In the genomic region with DNA sequence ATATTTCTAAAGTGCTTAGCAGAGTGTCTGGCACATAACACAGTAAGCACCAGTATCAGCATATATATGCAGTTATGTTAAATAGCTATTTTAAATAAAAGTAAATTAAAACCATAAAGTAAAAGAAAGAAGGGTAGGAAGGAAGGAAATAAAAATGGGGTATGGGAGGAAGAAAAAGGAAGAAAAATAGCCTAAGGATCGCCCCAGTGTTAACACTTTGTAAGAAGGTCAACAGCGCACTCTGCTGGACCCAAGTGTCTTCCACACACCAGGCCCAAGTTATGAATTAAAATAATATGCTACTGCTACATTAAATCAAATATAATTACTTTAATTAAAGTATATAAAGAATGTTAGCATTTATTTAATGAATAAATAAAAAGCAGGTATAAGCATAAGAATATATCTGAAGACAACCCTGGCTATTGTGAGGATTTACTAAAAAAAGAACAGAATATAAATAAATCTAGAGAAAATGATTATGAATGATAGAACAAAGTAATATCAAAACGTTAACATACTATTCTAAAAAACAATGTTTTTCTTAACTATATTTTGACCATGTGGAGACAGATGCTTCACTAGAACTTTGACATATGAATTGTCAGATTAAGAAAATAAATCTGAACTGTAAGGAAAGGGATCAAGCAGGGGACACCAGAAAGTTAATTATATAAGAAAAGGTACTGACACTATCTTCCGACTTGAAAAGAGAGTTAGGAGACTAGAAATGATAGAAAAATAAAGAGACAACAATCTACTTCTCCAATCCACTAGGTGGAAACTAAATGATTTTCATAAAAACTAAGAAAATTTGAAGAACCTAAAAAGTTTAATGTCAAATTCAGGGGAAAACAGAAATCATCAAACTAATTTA, we compare ENCODE assay signal across 8 cellular contexts. TPM values are rescaled to one million over a fixed set of nuclear protein-coding genes. Genes with fewer than 3 reads are reported as not detected.
DNase-seq lines count a peak whose midpoint lies in the region; ATAC-seq, FAIRE-seq and TF ChIP-seq lines count a peak whose summit lies in the region.

No MANE protein-coding gene starts in this region.

- peak; percentile 70 for FAIRE-seq in RCC 7860 (lab: Jason Lieb, UNC)

- no peaks in the 10 kb centered on the region for H3K27me3 Mint-ChIP-seq in activated naive CD4-positive, alpha-beta T cell treated with anti-CD3 and anti-CD28 coated beads, Interleukin-2, amount 10 ng/mL, durations not matched to agents 7 days and 5 days

- no peak overlapping the region for H2AK5ac ChIP-seq in IMR-90 (ENCODE audit: low read depth, low read length)

- H3K79me2 ChIP-seq in DOHH2 (ENCODE audit: control insufficient read depth, low read length), result peaks cover 15% of the 10 kb centered on the region

- H3K4me3 Mint-ChIP-seq in activated naive CD4-positive, alpha-beta T cell treated with anti-CD3 and anti-CD28 coated beads, Interleukin-2, amount 10 ng/mL, durations not matched to agents 7 days and 5 days, result no peak overlapping the region

- H3K27me3 ChIP-seq in DOHH2 (ENCODE audit: control insufficient read depth, low read length) (no peaks in the 10 kb centered on the region), IMR-90 (ENCODE audit: control insufficient read depth, insufficient read depth, low read length) (no peaks in the 10 kb centered on the region), cardiac muscle cell (no peaks in the 10 kb centered on the region), sigmoid colon (no peaks in the 10 kb centered on the region)

- H3K27ac Mint-ChIP-seq in activated naive CD4-positive, alpha-beta T cell treated with anti-CD3 and anti-CD28 coated beads, Interleukin-2, amount 10 ng/mL, durations not matched to agents 7 days and 5 days, result no peak overlapping the region

- CTCF ChIA-PET in IMR-90 (lab: Yijun Ruan, JAX), result interaction anchor here (0.6 to 1.5 kb wide), 7 partner anchors 24 to 254 kb away, joined by 3 to 9 read pairs (median 4); no protein-coding TSS in a partner anchor
- CTCF ChIA-PET in activated naive CD4-positive, alpha-beta T cell treated with anti-CD3 and anti-CD28 coated beads, Interleukin-2, amount 10 ng/mL, durations not matched to agents 7 days and 5 days (lab: Charles Lee), result interaction anchor here (0.6 to 1.7 kb wide), 4 partner anchors 9 to 272 kb away, joined by 4 to 11 read pairs (median 5); no protein-coding TSS in a partner anchor

- H4K8ac ChIP-seq in IMR-90 (ENCODE audit: low read depth in 2 of 2, low read length in 2 of 2), result no peak overlapping the region

- H4K5ac ChIP-seq in IMR-90 (ENCODE audit: low read depth, low read length), result no peak overlapping the region

- H3K56ac ChIP-seq in IMR-90 (ENCODE audit: extremely low read depth, insufficient read depth, low read length), result no peak overlapping the region

- H2AFZ ChIP-seq in IMR-90 (replicated peaks; ENCODE audit: low read length, poor library complexity), result no peak overlapping the region

- H2BK5ac ChIP-seq in IMR-90 (ENCODE audit: low read depth, low read length, poor library complexity, severe bottlenecking), result no peak overlapping the region

- ATAC-seq in IMR-90 (ENCODE audit: low read depth), result peak; percentile 84
- no peak for ATAC-seq in HG03521 (IDR thresholded peaks at IDR 0.05; ENCODE audit: unreplicated experiment)
- no peak for ATAC-seq in HG02588 (IDR thresholded peaks at IDR 0.05; ENCODE audit: unreplicated experiment)

- H3K14ac ChIP-seq in IMR-90 (replicated peaks; ENCODE audit: low read depth, low read length), result no peak overlapping the region

- no TSS peak for BruUV-seq in IMR-90 (replicated peaks; lab: Mats Ljungman, UMichigan)

- H3K27ac ChIP-seq in DOHH2 (ENCODE audit: low read depth, low read length) (peak overlapping the region; percentile 25; the same call in 1 of the 2 replicates), IMR-90 (ENCODE audit: insufficient read depth, low read length) (no peak overlapping the region), cardiac muscle cell (no peak overlapping the region), sigmoid colon (no peak overlapping the region)

- no peak overlapping the region for H4K91ac ChIP-seq in IMR-90 (ENCODE audit: insufficient read depth, low read depth, low read length)

- no peaks in the 10 kb centered on the region for H3K9me2 ChIP-seq in DOHH2 (replicated peaks; ENCODE audit: control insufficient read depth, low read length)

- TF ChIP-seq CTCF in DOHH2 (IDR thresholded peaks at IDR 0.05; ENCODE audit: low read depth, low read length, poor library complexity, severe bottlenecking), result peak; percentile 57
- peak; percentile 94 for TF ChIP-seq CTCF in IMR-90 (conservative IDR thresholded peaks at IDR 0.05; ENCODE audit: low read depth, low read length)
- peak; percentile 76 for TF ChIP-seq CTCF in cardiac muscle cell (IDR thresholded peaks at IDR 0.05; ENCODE audit: low read depth, low read length)
- TF ChIP-seq CTCF in sigmoid colon (IDR thresholded peaks at IDR 0.05), result peak in 3 of 4 experiments; percentile 9 to 34 (median 33)

- H3K4me2 ChIP-seq in DOHH2 (ENCODE audit: low read length) (no peak overlapping the region), IMR-90 (ENCODE audit: low read depth, low read length) (no peak overlapping the region)

- intact Hi-C loops in IMR-90 (cut with micrococcal nuclease) (loop anchor here (1.0 kb wide), 3 partner anchors 201 to 425 kb away; no protein-coding TSS in a partner anchor), sigmoid colon (cut with DNase I) (loop anchor here (5.0 kb wide), 1 partner anchor 425 kb away; no protein-coding TSS in a partner anchor)

- H3K9me1 ChIP-seq in IMR-90 (ENCODE audit: insufficient read depth, low read length), result peaks cover 5% of the 10 kb centered on the region

- H3K18ac ChIP-seq in IMR-90 (ENCODE audit: low read depth, low read length), result no peak overlapping the region

- in situ Hi-C loops in IMR-90 (cut with MboI; ENCODE audit: low sequenced_read_pairs), result no loop called here

- H2BK20ac ChIP-seq in IMR-90 (ENCODE audit: low read depth, low read length), result no peak overlapping the region

- H2BK120ac ChIP-seq in IMR-90 (ENCODE audit: low read depth, low read length), result no peak overlapping the region

- H3K4me3 ChIP-seq in DOHH2 (ENCODE audit: low read length), result no peak overlapping the region
- H3K4me3 ChIP-seq in IMR-90 (ENCODE audit: insufficient read depth, low read depth, low read length), result no peak overlapping the region
- H3K4me3 ChIP-seq in cardiac muscle cell, result no peak overlapping the region
- no peak overlapping the region for H3K4me3 ChIP-seq in sigmoid colon

- H3K23ac ChIP-seq in IMR-90 (ENCODE audit: low read depth, low read length), result no peak overlapping the region

- no peak overlapping the region for H3K9ac ChIP-seq in IMR-90 (ENCODE audit: low read depth, low read length)

- H3K4me1 ChIP-seq in DOHH2 (ENCODE audit: control insufficient read depth, low read length), result peaks cover 9% of the 10 kb centered on the region
- H3K4me1 ChIP-seq in IMR-90 (ENCODE audit: control insufficient read depth, insufficient read depth, low read length), result peaks cover 4% of the 10 kb centered on the region
- H3K4me1 ChIP-seq in cardiac muscle cell (ENCODE audit: low read depth), result no peaks in the 10 kb centered on the region
- no peaks in the 10 kb centered on the region for H3K4me1 ChIP-seq in sigmoid colon

- WGBS in IMR-90 (ENCODE audit: extremely low coverage in 2 of 2, insufficient read length in 1 of 2), 2 experiments, result no CpG with 5 or more reads among the region's 4 CpGs
- WGBS in sigmoid colon, 2 donors, result 60 to 64% methylated on average over 4 of the region's 4 CpGs

- no peak for TF ChIP-seq EP300 in sigmoid colon (IDR thresholded peaks at IDR 0.05)

- H3K36me3 ChIP-seq in DOHH2 (ENCODE audit: control insufficient read depth, low read length), result peaks cover 69% of the 10 kb centered on the region
- H3K36me3 ChIP-seq in IMR-90 (ENCODE audit: control insufficient read depth, insufficient read depth, low read length), result no peaks in the 10 kb centered on the region
- no peaks in the 10 kb centered on the region for H3K36me3 ChIP-seq in cardiac muscle cell
- no peaks in the 10 kb centered on the region for H3K36me3 ChIP-seq in sigmoid colon

- H2BK15ac ChIP-seq in IMR-90 (ENCODE audit: low read depth, low read length), result no peak overlapping the region

- POLR2A ChIA-PET in IMR-90 (lab: Charles Lee; ENCODE audit: unreplicated experiment), result no interaction called here

- no peak overlapping the region for H3K4ac ChIP-seq in IMR-90 (ENCODE audit: low read depth, low read length)

- peaks cover 7% of the 10 kb centered on the region for H3K36me3 Mint-ChIP-seq in activated naive CD4-positive, alpha-beta T cell treated with anti-CD3 and anti-CD28 coated beads, Interleukin-2, amount 10 ng/mL, durations not matched to agents 7 days and 5 days

- H2AK9ac ChIP-seq in IMR-90 (replicated peaks; ENCODE audit: low read depth, low read length, poor library complexity), result no peak overlapping the region

- TF ChIP-seq RAD21 in IMR-90 (IDR thresholded peaks at IDR 0.05; ENCODE audit: low read length), result peak; percentile 95

- H3K9me3 ChIP-seq in DOHH2 (ENCODE audit: control insufficient read depth, insufficient read depth, low read length) (no peaks in the 10 kb centered on the region), IMR-90 (ENCODE audit: control insufficient read depth, insufficient read depth, low read length) (no peaks in the 10 kb centered on the region), cardiac muscle cell (ENCODE audit: low read depth) (no peaks in the 10 kb centered on the region), sigmoid colon (no peaks in the 10 kb centered on the region)

- DNase-seq in IMR-90 (peak; percentile 81), RCC 7860 (ENCODE audit: low spot score) (peak; percentile 34), cardiac muscle cell (ENCODE audit: low read depth in 1 of 2, low spot score in 1 of 2) (peak; percentile 85 to 86), sigmoid colon (no peak)
- peak; percentile 72 for DNase-seq in activated naive CD4-positive, alpha-beta T cell treated with anti-CD3 and anti-CD28 coated beads, Interleukin-2, amount 10 ng/mL, durations not matched to agents 7 days and 5 days

- H3K4me1 Mint-ChIP-seq in activated naive CD4-positive, alpha-beta T cell treated with anti-CD3 and anti-CD28 coated beads, Interleukin-2, amount 10 ng/mL, durations not matched to agents 7 days and 5 days, result no peaks in the 10 kb centered on the region

- H4K20me1 ChIP-seq in DOHH2 (ENCODE audit: control insufficient read depth, insufficient read depth, low read depth, low read length) (no peaks in the 10 kb centered on the region), IMR-90 (ENCODE audit: insufficient read depth, low read length) (no peaks in the 10 kb centered on the region; the same call in 1 of the 2 replicates)

- TF ChIP-seq POLR2A in IMR-90 (IDR thresholded peaks at IDR 0.05; ENCODE audit: low read depth, low read length) (no peak), sigmoid colon (IDR thresholded peaks at IDR 0.05) (no peak)

- peaks cover 14% of the 10 kb centered on the region for H3F3A ChIP-seq in DOHH2 (ENCODE audit: control insufficient read depth, insufficient read depth)

- H3K79me1 ChIP-seq in IMR-90 (ENCODE audit: low read depth in 1 of 2, low read length in 2 of 2), result peaks cover 13 to 25% of the 10 kb centered on the region in 2 experiments

- H3K9me3 Mint-ChIP-seq in activated naive CD4-positive, alpha-beta T cell treated with anti-CD3 and anti-CD28 coated beads, Interleukin-2, amount 10 ng/mL, durations not matched to agents 7 days and 5 days, result no peaks in the 10 kb centered on the region

- dilution Hi-C loops in IMR-90 (cut with HindIII; ENCODE audit: low sequenced_read_pairs, unreplicated experiment), result no loop called here

RNA-seq across cellular contexts. Expression of a gene that starts 25.9 kb away (rescaled TPM):
- 19.7 and 34.4 TPM in 2 replicates for total RNA-seq in IMR-90 (2012; rRNA removed)
- polyA plus RNA-seq in IMR-90 (2012; rRNA removed), result 5.5 and 6.1 TPM in 2 replicates
- 0.33 and 1.00 TPM in 2 replicates for polyA plus RNA-seq in IMR-90 (2012; cell fraction: cytosol; rRNA removed)
- 1.3 and 9.7 TPM in 2 replicates for polyA plus RNA-seq in IMR-90 (2012; cell fraction: nucleus; rRNA removed; ENCODE audit: low replicate concordance)
- total RNA-seq in cardiac muscle cell, result 3.1 and 9.2 TPM in 2 replicates
- 3.1 and 3.7 TPM in 2 replicates for polyA plus RNA-seq in cardiac muscle cell
- under 1 TPM in 3 of 4 donors, not detected in 1; 0.27 to 0.55 (median 0.36) TPM for total RNA-seq in sigmoid colon
- polyA plus RNA-seq in sigmoid colon, result 1 to 10 TPM in 1 of 3 donors, under 1 TPM in 2; under 0.01 to 1.5 (median 0.46) TPM

Comparison
In these comparisons a context has a peak if more than half of its experiments do, and no peak if none do; other contexts are left out.
1. CTCF ChIP-seq: peak in every context shown above with its lines; median percentile 94 in IMR-90; 76 in cardiac muscle cell; 57 in DOHH2; 33 in sigmoid colon.